In genomic region chr20:44204832-44205215, GRCh38 we compare ENCODE assay signal across 3 cellular contexts.
TF ChIP-seq lines count a peak whose summit lies in the region.

No MANE protein-coding gene starts in this region.

TF ChIP-seq in SK-N-SH, 30 proteins besides CTCF, POLR2A, EP300 and RAD21:
- TF ChIP-seq RFX5 (IDR thresholded peaks at IDR 0.05; ENCODE audit: low read length) = no peak
- TF ChIP-seq GATA2 (CRISPR knock-in tag; IDR thresholded peaks at IDR 0.05) = no peak
- no peak for TF ChIP-seq IRF3 (IDR thresholded peaks at IDR 0.05; ENCODE audit: low read depth, low read length)
- TF ChIP-seq TEAD4 (IDR thresholded peaks at IDR 0.05; ENCODE audit: borderline replicate concordance, insufficient read depth) = no peak
- TF ChIP-seq MXI1 (IDR thresholded peaks at IDR 0.05; ENCODE audit: low read depth, low read length) = no peak
- TF ChIP-seq ZBTB33 (IDR thresholded peaks at IDR 0.05; ENCODE audit: borderline replicate concordance, low read depth) = no peak
- TF ChIP-seq REST (IDR thresholded peaks at IDR 0.05; ENCODE audit: low read depth, low read length) = no peak
- TF ChIP-seq SMC3 (IDR thresholded peaks at IDR 0.05; ENCODE audit: low read depth, low read length) = no peak
- TF ChIP-seq NFIC (IDR thresholded peaks at IDR 0.05; ENCODE audit: borderline replicate concordance) = no peak
- no peak for TF ChIP-seq RCOR1 (IDR thresholded peaks at IDR 0.05; ENCODE audit: low read length)
TF ChIP-seq in SK-N-SH: peak in this region for 0.

TF ChIP-seq in SK-N-SH treated with all-trans-retinoic acid at 6 μM for 48 hours, 23 proteins besides CTCF, POLR2A, EP300 and RAD21:
- TF ChIP-seq, protein P1, sequence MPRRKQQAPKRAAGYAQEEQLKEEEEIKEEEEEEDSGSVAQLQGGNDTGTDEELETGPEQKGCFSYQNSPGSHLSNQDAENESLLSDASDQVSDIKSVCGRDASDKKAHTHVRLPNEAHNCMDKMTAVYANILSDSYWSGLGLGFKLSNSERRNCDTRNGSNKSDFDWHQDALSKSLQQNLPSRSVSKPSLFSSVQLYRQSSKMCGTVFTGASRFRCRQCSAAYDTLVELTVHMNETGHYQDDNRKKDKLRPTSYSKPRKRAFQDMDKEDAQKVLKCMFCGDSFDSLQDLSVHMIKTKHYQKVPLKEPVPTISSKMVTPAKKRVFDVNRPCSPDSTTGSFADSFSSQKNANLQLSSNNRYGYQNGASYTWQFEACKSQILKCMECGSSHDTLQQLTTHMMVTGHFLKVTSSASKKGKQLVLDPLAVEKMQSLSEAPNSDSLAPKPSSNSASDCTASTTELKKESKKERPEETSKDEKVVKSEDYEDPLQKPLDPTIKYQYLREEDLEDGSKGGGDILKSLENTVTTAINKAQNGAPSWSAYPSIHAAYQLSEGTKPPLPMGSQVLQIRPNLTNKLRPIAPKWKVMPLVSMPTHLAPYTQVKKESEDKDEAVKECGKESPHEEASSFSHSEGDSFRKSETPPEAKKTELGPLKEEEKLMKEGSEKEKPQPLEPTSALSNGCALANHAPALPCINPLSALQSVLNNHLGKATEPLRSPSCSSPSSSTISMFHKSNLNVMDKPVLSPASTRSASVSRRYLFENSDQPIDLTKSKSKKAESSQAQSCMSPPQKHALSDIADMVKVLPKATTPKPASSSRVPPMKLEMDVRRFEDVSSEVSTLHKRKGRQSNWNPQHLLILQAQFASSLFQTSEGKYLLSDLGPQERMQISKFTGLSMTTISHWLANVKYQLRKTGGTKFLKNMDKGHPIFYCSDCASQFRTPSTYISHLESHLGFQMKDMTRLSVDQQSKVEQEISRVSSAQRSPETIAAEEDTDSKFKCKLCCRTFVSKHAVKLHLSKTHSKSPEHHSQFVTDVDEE (CRISPR knock-in tag; IDR thresholded peaks at IDR 0.05) = no peak
- TF ChIP-seq ZFP3 (CRISPR knock-in tag; IDR thresholded peaks at IDR 0.05) (no peak), TOX (CRISPR knock-in tag; IDR thresholded peaks at IDR 0.05; ENCODE audit: borderline replicate concordance) (no peak), TCF4 (CRISPR knock-in tag; IDR thresholded peaks at IDR 0.05; ENCODE audit: borderline replicate concordance) (no peak), ZNF8 (CRISPR knock-in tag; IDR thresholded peaks at IDR 0.05) (no peak), PATZ1 (CRISPR knock-in tag; IDR thresholded peaks at IDR 0.05; ENCODE audit: borderline replicate concordance) (no peak), CREB5 (CRISPR knock-in tag; IDR thresholded peaks at IDR 0.05; ENCODE audit: low read depth) (no peak), ARNTL (CRISPR knock-in tag; IDR thresholded peaks at IDR 0.05; ENCODE audit: borderline replicate concordance, low read depth) (no peak), ZNF70 (CRISPR knock-in tag; IDR thresholded peaks at IDR 0.05) (no peak), OSR1 (CRISPR knock-in tag; IDR thresholded peaks at IDR 0.05) (no peak), GLIS3 (CRISPR knock-in tag; IDR thresholded peaks at IDR 0.05) (no peak), BACH2 (CRISPR knock-in tag; IDR thresholded peaks at IDR 0.05; ENCODE audit: borderline replicate concordance) (no peak)
TF ChIP-seq in SK-N-SH treated with all-trans-retinoic acid at 6 μM for 48 hours: peak in this region for 0.

TF ChIP-seq in K562, 482 proteins besides CTCF, POLR2A, EP300 and RAD21:
- TF ChIP-seq CHCHD3 (CRISPR knock-in tag; IDR thresholded peaks at IDR 0.05) (no peak), IRF2 (CRISPR knock-in tag; IDR thresholded peaks at IDR 0.05) (no peak), SNIP1 (IDR thresholded peaks at IDR 0.05; ENCODE audit: low read depth) (no peak), YY1 (IDR thresholded peaks at IDR 0.05; ENCODE audit: borderline replicate concordance in 1 of 3, control insufficient read depth in 1 of 3, extremely low read depth in 1 of 3, insufficient read depth in 3 of 3, insufficient read length in 1 of 3, insufficient replicate concordance in 2 of 3, low read depth in 1 of 3, low read length in 2 of 3) (no peak), TGIF2 (CRISPR knock-in tag; IDR thresholded peaks at IDR 0.05) (no peak), SOX6 (IDR thresholded peaks at IDR 0.05) (no peak), EWSR1 (IDR thresholded peaks at IDR 0.05; ENCODE audit: borderline replicate concordance, low read depth, partially characterized antibody) (no peak), ZC3H11A (IDR thresholded peaks at IDR 0.05; ENCODE audit: low read depth, low read length) (no peak)
- TF ChIP-seq, protein P2, sequence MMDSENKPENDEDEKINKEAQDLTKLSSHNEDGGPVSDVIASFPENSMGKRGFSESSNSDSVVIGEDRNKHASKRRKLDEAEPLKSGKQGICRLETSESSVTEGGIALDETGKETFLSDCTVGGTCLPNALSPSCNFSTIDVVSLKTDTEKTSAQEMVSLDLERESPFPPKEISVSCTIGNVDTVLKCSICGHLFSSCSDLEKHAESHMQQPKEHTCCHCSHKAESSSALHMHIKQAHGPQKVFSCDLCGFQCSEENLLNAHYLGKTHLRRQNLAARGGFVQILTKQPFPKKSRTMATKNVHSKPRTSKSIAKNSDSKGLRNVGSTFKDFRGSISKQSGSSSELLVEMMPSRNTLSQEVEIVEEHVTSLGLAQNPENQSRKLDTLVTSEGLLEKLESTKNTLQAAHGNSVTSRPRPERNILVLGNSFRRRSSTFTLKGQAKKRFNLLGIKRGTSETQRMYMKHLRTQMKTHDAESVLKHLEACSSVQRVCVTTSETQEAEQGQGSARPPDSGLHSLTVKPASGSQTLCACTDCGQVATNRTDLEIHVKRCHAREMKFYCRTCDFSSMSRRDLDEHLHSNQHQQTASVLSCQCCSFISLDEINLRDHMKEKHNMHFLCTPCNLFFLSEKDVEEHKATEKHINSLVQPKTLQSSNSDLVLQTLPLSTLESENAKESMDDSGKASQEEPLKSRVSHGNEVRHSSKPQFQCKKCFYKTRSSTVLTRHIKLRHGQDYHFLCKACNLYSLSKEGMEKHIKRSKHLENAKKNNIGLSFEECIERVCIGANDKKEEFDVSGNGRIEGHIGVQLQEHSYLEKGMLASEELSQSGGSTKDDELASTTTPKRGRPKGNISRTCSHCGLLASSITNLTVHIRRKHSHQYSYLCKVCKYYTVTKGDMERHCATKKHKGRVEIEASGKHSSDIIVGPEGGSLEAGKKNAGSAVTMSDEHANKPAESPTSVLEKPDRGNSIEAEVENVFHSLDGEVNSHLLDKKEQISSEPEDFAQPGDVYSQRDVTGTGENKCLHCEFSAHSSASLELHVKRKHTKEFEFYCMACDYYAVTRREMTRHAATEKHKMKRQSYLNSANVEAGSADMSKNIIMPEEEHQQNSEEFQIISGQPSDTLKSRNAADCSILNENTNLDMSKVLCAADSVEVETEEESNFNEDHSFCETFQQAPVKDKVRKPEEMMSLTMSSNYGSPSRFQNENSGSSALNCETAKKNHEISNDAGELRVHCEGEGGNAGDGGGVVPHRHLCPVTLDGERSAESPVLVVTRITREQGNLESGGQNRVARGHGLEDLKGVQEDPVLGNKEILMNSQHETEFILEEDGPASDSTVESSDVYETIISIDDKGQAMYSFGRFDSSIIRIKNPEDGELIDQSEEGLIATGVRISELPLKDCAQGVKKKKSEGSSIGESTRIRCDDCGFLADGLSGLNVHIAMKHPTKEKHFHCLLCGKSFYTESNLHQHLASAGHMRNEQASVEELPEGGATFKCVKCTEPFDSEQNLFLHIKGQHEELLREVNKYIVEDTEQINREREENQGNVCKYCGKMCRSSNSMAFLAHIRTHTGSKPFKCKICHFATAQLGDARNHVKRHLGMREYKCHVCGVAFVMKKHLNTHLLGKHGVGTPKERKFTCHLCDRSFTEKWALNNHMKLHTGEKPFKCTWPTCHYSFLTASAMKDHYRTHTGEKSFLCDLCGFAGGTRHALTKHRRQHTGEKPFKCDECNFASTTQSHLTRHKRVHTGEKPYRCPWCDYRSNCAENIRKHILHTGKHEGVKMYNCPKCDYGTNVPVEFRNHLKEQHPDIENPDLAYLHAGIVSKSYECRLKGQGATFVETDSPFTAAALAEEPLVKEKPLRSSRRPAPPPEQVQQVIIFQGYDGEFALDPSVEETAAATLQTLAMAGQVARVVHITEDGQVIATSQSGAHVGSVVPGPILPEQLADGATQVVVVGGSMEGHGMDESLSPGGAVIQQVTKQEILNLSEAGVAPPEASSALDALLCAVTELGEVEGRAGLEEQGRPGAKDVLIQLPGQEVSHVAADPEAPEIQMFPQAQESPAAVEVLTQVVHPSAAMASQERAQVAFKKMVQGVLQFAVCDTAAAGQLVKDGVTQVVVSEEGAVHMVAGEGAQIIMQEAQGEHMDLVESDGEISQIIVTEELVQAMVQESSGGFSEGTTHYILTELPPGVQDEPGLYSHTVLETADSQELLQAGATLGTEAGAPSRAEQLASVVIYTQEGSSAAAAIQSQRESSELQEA (IDR thresholded peaks at IDR 0.05; ENCODE audit: low read depth) = no peak
- TF ChIP-seq, protein P3, sequence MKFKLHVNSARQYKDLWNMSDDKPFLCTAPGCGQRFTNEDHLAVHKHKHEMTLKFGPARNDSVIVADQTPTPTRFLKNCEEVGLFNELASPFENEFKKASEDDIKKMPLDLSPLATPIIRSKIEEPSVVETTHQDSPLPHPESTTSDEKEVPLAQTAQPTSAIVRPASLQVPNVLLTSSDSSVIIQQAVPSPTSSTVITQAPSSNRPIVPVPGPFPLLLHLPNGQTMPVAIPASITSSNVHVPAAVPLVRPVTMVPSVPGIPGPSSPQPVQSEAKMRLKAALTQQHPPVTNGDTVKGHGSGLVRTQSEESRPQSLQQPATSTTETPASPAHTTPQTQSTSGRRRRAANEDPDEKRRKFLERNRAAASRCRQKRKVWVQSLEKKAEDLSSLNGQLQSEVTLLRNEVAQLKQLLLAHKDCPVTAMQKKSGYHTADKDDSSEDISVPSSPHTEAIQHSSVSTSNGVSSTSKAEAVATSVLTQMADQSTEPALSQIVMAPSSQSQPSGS (CRISPR knock-in tag; IDR thresholded peaks at IDR 0.05) = no peak
- TF ChIP-seq, protein P4, sequence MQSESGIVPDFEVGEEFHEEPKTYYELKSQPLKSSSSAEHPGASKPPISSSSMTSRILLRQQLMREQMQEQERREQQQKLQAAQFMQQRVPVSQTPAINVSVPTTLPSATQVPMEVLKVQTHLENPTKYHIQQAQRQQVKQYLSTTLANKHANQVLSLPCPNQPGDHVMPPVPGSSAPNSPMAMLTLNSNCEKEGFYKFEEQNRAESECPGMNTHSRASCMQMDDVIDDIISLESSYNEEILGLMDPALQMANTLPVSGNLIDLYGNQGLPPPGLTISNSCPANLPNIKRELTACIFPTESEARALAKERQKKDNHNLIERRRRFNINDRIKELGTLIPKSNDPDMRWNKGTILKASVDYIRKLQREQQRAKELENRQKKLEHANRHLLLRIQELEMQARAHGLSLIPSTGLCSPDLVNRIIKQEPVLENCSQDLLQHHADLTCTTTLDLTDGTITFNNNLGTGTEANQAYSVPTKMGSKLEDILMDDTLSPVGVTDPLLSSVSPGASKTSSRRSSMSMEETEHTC (IDR thresholded peaks at IDR 0.05) = no peak
